Comparison of ENCODE assay signal across 10 cellular contexts in genomic region chr11:31340903-31341572, GRCh38. TPM values are rescaled to one million over a fixed set of nuclear protein-coding genes. Genes with fewer than 3 reads are reported as not detected.
DNase-seq lines count a peak whose midpoint lies in the region; ATAC-seq and TF ChIP-seq lines count a peak whose summit lies in the region.
"Had no signal": no experiment of that assay in that cellular context is flagged by ENCODE, and none has a peak within 500 bp of the region (broad histone marks: within the 10 kb centered on the region; RNA-seq: fewer than 3 reads in every experiment).

No MANE protein-coding gene starts in this region.

- H3K4me1 ChIP-seq in CD8-positive, alpha-beta T cell (ENCODE audit: insufficient read depth, low read length), result no peaks in the 10 kb centered on the region
- H3K4me1 ChIP-seq in OCI-LY1 (ENCODE audit: insufficient read depth, low read length, severe bottlenecking), result no peaks in the 10 kb centered on the region
- no peaks in the 10 kb centered on the region for H3K4me1 ChIP-seq in upper lobe of right lung

- intact Hi-C loops in CD8-positive, alpha-beta T cell (cut with DNase I, micrococcal nuclease), result no loop called here
- intact Hi-C loops in upper lobe of right lung (cut with DNase I), result no loop called here

- H3K27ac Mint-ChIP-seq in CD8-positive, alpha-beta T cell, result no peak overlapping the region
- H3K27ac Mint-ChIP-seq: IgD-negative memory B cell had no signal

- no peak overlapping the region for H3K9ac ChIP-seq in OCI-LY1 (ENCODE audit: low read length)

- H3K9me3 ChIP-seq in CD8-positive, alpha-beta T cell (ENCODE audit: low read length), result no peaks in the 10 kb centered on the region
- H3K9me3 ChIP-seq in OCI-LY1 (ENCODE audit: low read length), result no peaks in the 10 kb centered on the region
- H3K9me3 ChIP-seq in upper lobe of right lung, result no peaks in the 10 kb centered on the region
- H3K9me3 ChIP-seq in MG63, result no peaks in the 10 kb centered on the region

- H3K36me3 Mint-ChIP-seq in CD8-positive, alpha-beta T cell, result no peaks in the 10 kb centered on the region
- H3K36me3 Mint-ChIP-seq: IgD-negative memory B cell had no signal

- H3K36me3 ChIP-seq in CD8-positive, alpha-beta T cell (ENCODE audit: insufficient read depth, low read length), result no peaks in the 10 kb centered on the region
- no peaks in the 10 kb centered on the region for H3K36me3 ChIP-seq in OCI-LY1 (ENCODE audit: insufficient read depth, low read length)
- no peaks in the 10 kb centered on the region for H3K36me3 ChIP-seq in upper lobe of right lung
- H3K36me3 ChIP-seq in MG63, result no peaks in the 10 kb centered on the region

- peaks cover 22% of the 10 kb centered on the region for H3K27me3 Mint-ChIP-seq in CD8-positive, alpha-beta T cell (ENCODE audit: low read depth)

- no peak overlapping the region for H3K4me3 Mint-ChIP-seq in CD8-positive, alpha-beta T cell
- H3K4me3 Mint-ChIP-seq: IgD-negative memory B cell had no signal

- H3K79me2 ChIP-seq in OCI-LY1 (ENCODE audit: insufficient read depth, low read length), result no peaks in the 10 kb centered on the region

- H3K27me3 ChIP-seq in CD8-positive, alpha-beta T cell (ENCODE audit: insufficient read depth, low read length), result no peaks in the 10 kb centered on the region
- H3K27me3 ChIP-seq in OCI-LY1 (ENCODE audit: insufficient read depth, low read length) (no peaks in the 10 kb centered on the region), upper lobe of right lung (peaks cover 11% of the 10 kb centered on the region), MG63 (no peaks in the 10 kb centered on the region)

- no peak overlapping the region for H3K4me3 ChIP-seq in CD8-positive, alpha-beta T cell (ENCODE audit: low read depth, low read length)
- H3K4me3 ChIP-seq in OCI-LY1 (ENCODE audit: low read depth, low read length, poor library complexity, severe bottlenecking) (no peak overlapping the region), epithelial cell of proximal tubule (ENCODE audit: low read depth, low read length) (no peak overlapping the region), upper lobe of right lung (no peak overlapping the region), MG63 (no peak overlapping the region)

- TF ChIP-seq CTCF in CD8-positive, alpha-beta T cell (IDR thresholded peaks at IDR 0.05), result peak; percentile 44
- TF ChIP-seq CTCF in OCI-LY1 (IDR thresholded peaks at IDR 0.05; ENCODE audit: low read length) (peak; percentile 63), epithelial cell of proximal tubule (conservative IDR thresholded peaks at IDR 0.05; ENCODE audit: low read depth, low read length) (peak; percentile 71), upper lobe of right lung (IDR thresholded peaks at IDR 0.05) (peak; percentile 43)

- no peaks in the 10 kb centered on the region for H3K4me1 Mint-ChIP-seq in CD8-positive, alpha-beta T cell (ENCODE audit: low read depth)

- no peak for ATAC-seq in CD8-positive, alpha-beta T cell
- ATAC-seq in GM21786 (IDR thresholded peaks at IDR 0.05; ENCODE audit: unreplicated experiment), result peak; percentile 48
- ATAC-seq in upper lobe of right lung, result no peak
- ATAC-seq in GM21529 (IDR thresholded peaks at IDR 0.05; ENCODE audit: unreplicated experiment), result no peak

- CTCF ChIA-PET in CD8-positive, alpha-beta T cell (lab: Charles Lee), result no interaction called here

- no peaks in the 10 kb centered on the region for H3F3A ChIP-seq in OCI-LY1 (ENCODE audit: insufficient read depth, low read length)

- H3K27ac ChIP-seq in CD8-positive, alpha-beta T cell (ENCODE audit: low read depth, low read length), result no peak overlapping the region
- H3K27ac ChIP-seq in OCI-LY1 (ENCODE audit: low read depth, low read length, poor library complexity, severe bottlenecking) (no peak overlapping the region), upper lobe of right lung (no peak overlapping the region)
- H3K27ac ChIP-seq: epithelial cell of prostate had no signal

- POLR2A ChIA-PET in CD8-positive, alpha-beta T cell (lab: Charles Lee), result interaction anchor here (0.6 kb wide), 1 partner anchor 109 kb away, joined by 3 read pairs; no protein-coding TSS in a partner anchor

- H4K20me1 ChIP-seq in OCI-LY1 (ENCODE audit: insufficient read depth, low read length), result no peaks in the 10 kb centered on the region

- DNase-seq in CD8-positive, alpha-beta T cell, result peak in 1 of 7 experiments; percentile 11
- no peak for DNase-seq in epithelial cell of proximal tubule (ENCODE audit: low read depth)
- DNase-seq in upper lobe of right lung, result no peak
- DNase-seq in HK-2 (ENCODE audit: unreplicated experiment), result no peak
- no peak for DNase-seq in MG63

- no peaks in the 10 kb centered on the region for H3K9me2 ChIP-seq in OCI-LY1 (ENCODE audit: low read depth, low read length)

- no peak overlapping the region for H2AFZ ChIP-seq in OCI-LY1 (ENCODE audit: low read length)

- no peak overlapping the region for H3K4me2 ChIP-seq in OCI-LY1 (ENCODE audit: low read length)

- H3K9me3 Mint-ChIP-seq in CD8-positive, alpha-beta T cell, result no peaks in the 10 kb centered on the region
- H3K9me3 Mint-ChIP-seq: IgD-negative memory B cell had no signal

RNA-seq across cellular contexts. Expression of gene DCDC1, which starts 28.5 kb away (rescaled TPM):
- under 1 TPM in 1 of 2 experiments, not detected in 1; 0.19 TPM for total RNA-seq in CD8-positive, alpha-beta T cell
- total RNA-seq in epithelial cell of proximal tubule, result 0.12 and 0.22 TPM in 2 replicates
- total RNA-seq in upper lobe of right lung, result 0.93 TPM
- total RNA-seq in MG63 (2014; rRNA removed; shearing (Covaris generic); ENCODE audit: low replicate concordance), result 0.36 TPM in 1 of 2 replicates, not detected in the other

RNA-seq across cellular contexts. Expression of gene DNAJC24, which starts 28.6 kb away (rescaled TPM):
- total RNA-seq in CD8-positive, alpha-beta T cell, result 1 to 10 TPM; 7.0 to 7.3 TPM
- 7.2 and 17.1 TPM in 2 replicates for total RNA-seq in epithelial cell of proximal tubule
- total RNA-seq in upper lobe of right lung, result 14.1 TPM
- 3.1 and 4.0 TPM in 2 replicates for total RNA-seq in MG63 (2014; rRNA removed; shearing (Covaris generic); ENCODE audit: low replicate concordance)
